25 cellular contexts compared by ENCODE assay signal in the genomic region with DNA sequence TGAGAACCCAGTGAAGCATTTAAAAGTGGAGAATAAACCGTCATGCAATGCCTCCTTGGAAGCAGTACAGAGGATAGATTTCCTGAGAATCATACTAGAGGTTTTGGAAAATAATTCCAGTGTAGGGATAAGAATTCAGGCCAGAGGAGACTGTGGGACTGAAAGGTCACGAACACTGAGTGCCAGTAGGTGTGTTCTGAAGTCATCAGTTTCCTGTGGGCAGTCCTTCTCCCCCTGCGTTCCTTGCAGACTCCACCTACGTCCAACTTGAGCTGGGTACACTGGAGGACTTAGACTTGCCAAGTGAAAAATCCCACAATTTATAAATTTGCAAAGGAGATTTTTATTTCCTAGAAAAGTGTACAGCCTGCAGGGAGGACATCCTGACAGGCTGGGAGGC.
"Had no signal": no experiment of that assay in that cellular context is flagged by ENCODE, and none has a peak within 500 bp of the region (broad histone marks: within the 10 kb centered on the region; RNA-seq: fewer than 3 reads in every experiment).

No MANE protein-coding gene starts in this region.

- H3K4me1 ChIP-seq: body of pancreas had no signal

- H3K27me3 ChIP-seq: body of pancreas, tibial artery had no signal

- ATAC-seq: activated CD4-positive, CD25-positive, alpha-beta regulatory T cell treated with anti-CD3 and anti-CD28 coated beads, Interleukin-2, amount 50 U/mL, for 24 hours; activated CD8-positive, alpha-beta memory T cell treated with anti-CD3 and anti-CD28 coated beads, Interleukin-2, amount 10 ng/mL, durations not matched to agents 7 days and 5 days; body of pancreas; esophagus mucosa; stimulated activated naive CD8-positive, alpha-beta T cell treated with anti-CD3 and anti-CD28 coated beads, Interleukin-15, Interleukin-2, amounts not matched to agents 100 U/mL and 50 U/mL, for 24 hours; T-cell had no signal

- H3K36me3 Mint-ChIP-seq: activated CD8-positive, alpha-beta memory T cell treated with anti-CD3 and anti-CD28 coated beads, Interleukin-2, amount 10 ng/mL, durations not matched to agents 7 days and 5 days; activated naive CD4-positive, alpha-beta T cell treated with anti-CD3 and anti-CD28 coated beads, Interleukin-2, amount 10 ng/mL, durations not matched to agents 7 days and 5 days; naive B cell; T-cell had no signal

- DNase-seq: activated CD4-positive, alpha-beta memory T cell treated with anti-CD3 and anti-CD28 coated beads, Interleukin-2, amount 10 ng/mL, durations not matched to agents 7 days and 5 days; activated CD4-positive, alpha-beta T cell treated with anti-CD3 and anti-CD28 coated beads, Interleukin-2, amount 10 ng/mL, durations not matched to agents 24 days and 14 days; activated CD8-positive, alpha-beta memory T cell treated with anti-CD3 and anti-CD28 coated beads, Interleukin-2, amount 10 ng/mL, durations not matched to agents 7 days and 5 days; activated effector memory CD4-positive, alpha-beta T cell treated with anti-CD3 and anti-CD28 coated beads, Interleukin-2, amount 50 U/mL, for 16 hours; activated naive CD4-positive, alpha-beta T cell treated with anti-CD3 and anti-CD28 coated beads, Interleukin-2, amount 10 ng/mL, durations not matched to agents 7 days and 5 days; activated T-cell treated with anti-CD3 and anti-CD28 coated beads for 4 hours; amygdala; body of pancreas; central memory CD4-positive, alpha-beta T cell; dermis blood vessel endothelial cell; effector CD8-positive, alpha-beta T cell; foreskin melanocyte; hippocampal formation; naive B cell; retina; stimulated activated CD4-positive, alpha-beta T cell treated with anti-CD3 and anti-CD28 coated beads, Interleukin-12 subunit alpha, Interleukin-12 subunit beta, amount 100 ng/mL, for 4 hours; stimulated activated CD4-positive, alpha-beta T cell treated with anti-CD3 and anti-CD28 coated beads, Interleukin-4, amount 100 ng/mL, for 4 hours; stimulated activated naive CD8-positive, alpha-beta T cell treated with anti-CD3 and anti-CD28 coated beads, Interleukin-15, Interleukin-2, amounts not matched to agents 100 U/mL and 50 U/mL, for 24 hours; T-cell; tibial artery had no signal

- H3K27ac ChIP-seq: body of pancreas, tibial artery, VCaP had no signal

- H3K9me3 ChIP-seq: body of pancreas, tibial artery had no signal

- H3K36me3 ChIP-seq: tibial artery had no signal

- H3K4me1 Mint-ChIP-seq: activated CD4-positive, alpha-beta memory T cell treated with anti-CD3 and anti-CD28 coated beads, Interleukin-2, amount 10 ng/mL, durations not matched to agents 7 days and 5 days; activated CD4-positive, alpha-beta T cell treated with anti-CD3 and anti-CD28 coated beads, Interleukin-2, amount 10 ng/mL, durations not matched to agents 24 days and 14 days; activated CD8-positive, alpha-beta memory T cell treated with anti-CD3 and anti-CD28 coated beads, Interleukin-2, amount 10 ng/mL, durations not matched to agents 7 days and 5 days; activated naive CD4-positive, alpha-beta T cell treated with anti-CD3 and anti-CD28 coated beads, Interleukin-2, amount 10 ng/mL, durations not matched to agents 7 days and 5 days; naive B cell; T-cell had no signal

- H3K4me3 Mint-ChIP-seq: activated CD4-positive, alpha-beta memory T cell treated with anti-CD3 and anti-CD28 coated beads, Interleukin-2, amount 10 ng/mL, durations not matched to agents 7 days and 5 days; activated CD4-positive, alpha-beta T cell treated with anti-CD3 and anti-CD28 coated beads, Interleukin-2, amount 10 ng/mL, durations not matched to agents 24 days and 14 days; activated CD8-positive, alpha-beta memory T cell treated with anti-CD3 and anti-CD28 coated beads, Interleukin-2, amount 10 ng/mL, durations not matched to agents 7 days and 5 days; activated naive CD4-positive, alpha-beta T cell treated with anti-CD3 and anti-CD28 coated beads, Interleukin-2, amount 10 ng/mL, durations not matched to agents 7 days and 5 days; naive B cell; T-cell; T-helper 2 cell treated with Interferon-gamma antibody and Interleukin-4, amounts not matched to agents 5 μg/mL and 100 μg/mL, for 36 hours had no signal

- H3K4me3 ChIP-seq: body of pancreas, lung, tibial artery had no signal

- H3K27me3 Mint-ChIP-seq: activated CD4-positive, alpha-beta memory T cell treated with anti-CD3 and anti-CD28 coated beads, Interleukin-2, amount 10 ng/mL, durations not matched to agents 7 days and 5 days; activated CD4-positive, alpha-beta T cell treated with anti-CD3 and anti-CD28 coated beads, Interleukin-2, amount 10 ng/mL, durations not matched to agents 24 days and 14 days; activated CD8-positive, alpha-beta memory T cell treated with anti-CD3 and anti-CD28 coated beads, Interleukin-2, amount 10 ng/mL, durations not matched to agents 7 days and 5 days; activated naive CD4-positive, alpha-beta T cell treated with anti-CD3 and anti-CD28 coated beads, Interleukin-2, amount 10 ng/mL, durations not matched to agents 7 days and 5 days; naive B cell; T-cell had no signal

- H3K27ac Mint-ChIP-seq: activated CD4-positive, alpha-beta memory T cell treated with anti-CD3 and anti-CD28 coated beads, Interleukin-2, amount 10 ng/mL, durations not matched to agents 7 days and 5 days; activated CD4-positive, alpha-beta T cell treated with anti-CD3 and anti-CD28 coated beads, Interleukin-2, amount 10 ng/mL, durations not matched to agents 24 days and 14 days; activated CD8-positive, alpha-beta memory T cell treated with anti-CD3 and anti-CD28 coated beads, Interleukin-2, amount 10 ng/mL, durations not matched to agents 7 days and 5 days; activated naive CD4-positive, alpha-beta T cell treated with anti-CD3 and anti-CD28 coated beads, Interleukin-2, amount 10 ng/mL, durations not matched to agents 7 days and 5 days; naive B cell; T-cell; T-helper 2 cell treated with Interferon-gamma antibody and Interleukin-4, amounts not matched to agents 5 μg/mL and 100 μg/mL, for 36 hours had no signal
